In the genomic region with DNA sequence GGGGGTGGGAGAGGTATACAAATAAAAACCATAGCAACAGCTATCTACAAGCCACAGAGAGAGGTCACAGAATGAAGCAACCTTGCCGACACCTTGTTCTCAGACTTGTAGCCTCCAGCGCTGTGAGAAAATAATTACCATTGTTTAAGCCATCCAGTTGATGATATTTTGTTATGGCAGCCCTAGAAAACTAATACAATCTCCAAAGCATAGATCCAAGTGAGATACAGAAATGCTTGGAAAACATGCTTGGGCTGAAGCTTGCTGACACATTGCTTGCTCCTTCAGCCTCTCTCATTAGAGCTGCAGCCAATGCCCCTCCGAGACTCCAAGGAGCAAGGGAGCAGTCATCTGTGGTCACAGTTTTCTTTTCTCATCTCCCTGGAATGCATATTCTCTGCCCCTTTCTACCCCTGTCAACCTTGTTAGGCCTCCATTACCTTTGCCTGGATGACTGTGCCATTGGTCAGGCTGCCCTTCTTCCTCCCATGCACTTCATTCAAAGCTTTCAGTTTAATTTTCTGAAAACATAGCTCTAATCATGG, we compare ENCODE assay signal across 1 cellular context.
TF ChIP-seq lines count a peak whose summit lies in the region.

No MANE protein-coding gene starts in this region.

TF ChIP-seq in SK-N-SH treated with all-trans-retinoic acid at 6 μM for 48 hours, 23 proteins besides CTCF, POLR2A, EP300 and RAD21 (continued from another document):
- no peak for TF ChIP-seq ISL1 (CRISPR knock-in tag; IDR thresholded peaks at IDR 0.05)
- TF ChIP-seq, protein P1, sequence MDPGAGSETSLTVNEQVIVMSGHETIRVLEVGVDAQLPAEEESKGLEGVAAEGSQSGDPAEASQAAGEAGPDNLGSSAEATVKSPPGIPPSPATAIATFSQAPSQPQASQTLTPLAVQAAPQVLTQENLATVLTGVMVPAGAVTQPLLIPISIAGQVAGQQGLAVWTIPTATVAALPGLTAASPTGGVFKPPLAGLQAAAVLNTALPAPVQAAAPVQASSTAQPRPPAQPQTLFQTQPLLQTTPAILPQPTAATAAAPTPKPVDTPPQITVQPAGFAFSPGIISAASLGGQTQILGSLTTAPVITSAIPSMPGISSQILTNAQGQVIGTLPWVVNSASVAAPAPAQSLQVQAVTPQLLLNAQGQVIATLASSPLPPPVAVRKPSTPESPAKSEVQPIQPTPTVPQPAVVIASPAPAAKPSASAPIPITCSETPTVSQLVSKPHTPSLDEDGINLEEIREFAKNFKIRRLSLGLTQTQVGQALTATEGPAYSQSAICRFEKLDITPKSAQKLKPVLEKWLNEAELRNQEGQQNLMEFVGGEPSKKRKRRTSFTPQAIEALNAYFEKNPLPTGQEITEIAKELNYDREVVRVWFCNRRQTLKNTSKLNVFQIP (CRISPR knock-in tag; IDR thresholded peaks at IDR 0.05; ENCODE audit: borderline replicate concordance, low read depth) = no peak
